ENCODE assay signal across 1 cellular context in genomic region chr1:171702598-171702997, GRCh38.
TF ChIP-seq lines count a peak whose summit lies in the region.

No MANE protein-coding gene starts in this region.

TF ChIP-seq in SK-N-SH treated with all-trans-retinoic acid at 6 μM for 48 hours, 23 proteins besides CTCF, POLR2A, EP300 and RAD21 (continued from another document):
- no peak for TF ChIP-seq ZNF565 (CRISPR knock-in tag; conservative IDR thresholded peaks at IDR 0.05; ENCODE audit: low read depth)
TF ChIP-seq in SK-N-SH treated with all-trans-retinoic acid at 6 μM for 48 hours: peak in this region for 1.
